ENCODE assay signal across 8 cellular contexts in genomic region chr16:636206-637080, GRCh38. TPM values are rescaled to one million over a fixed set of nuclear protein-coding genes. Genes with fewer than 3 reads are reported as not detected.
DNase-seq lines count a peak whose midpoint lies in the region; ATAC-seq and TF ChIP-seq lines count a peak whose summit lies in the region.

METTL26 (minus strand) TSS chr16:636305; CDS start chr16:636290, 15 bp downstream.

- H3K36me3 Mint-ChIP-seq in activated naive CD8-positive, alpha-beta T cell treated with anti-CD3 and anti-CD28 coated beads, Interleukin-2, amount 50 U/mL, for 24 hours (ENCODE audit: low read depth) = peaks cover 4% of the 10 kb centered on the region

- H2BK5ac ChIP-seq in trophoblast cell (ENCODE audit: low read depth, low read length, poor library complexity) = peak within 1 kb of the TSS; percentile 91

- H3K9me3 Mint-ChIP-seq in activated naive CD8-positive, alpha-beta T cell treated with anti-CD3 and anti-CD28 coated beads, Interleukin-2, amount 50 U/mL, for 24 hours = no peaks in the 10 kb centered on the region

- DNase-seq in NCI-H1436 (lab: John Stamatoyannopoulos, UW) (peak; percentile 92), SW480 (ENCODE audit: low spot score) (peak; percentile 95), cardiac muscle cell (ENCODE audit: low read depth in 1 of 2, low spot score in 1 of 2) (peak; percentile 95 to 97), trophoblast cell (peak; percentile 94 to 96), tibial nerve (ENCODE audit: low spot score in 2 of 2) (peak; percentile 94 to 96)
- DNase-seq in activated naive CD8-positive, alpha-beta T cell treated with anti-CD3 and anti-CD28 coated beads, Interleukin-2, amount 50 U/mL, for 24 hours = peak; percentile 92

- H3K4me1 ChIP-seq in cardiac muscle cell (ENCODE audit: low read depth) (peaks cover 18% of the 10 kb centered on the region), trophoblast cell (ENCODE audit: control insufficient read depth in 1 of 2, insufficient read depth in 2 of 2, low read length in 2 of 2) (peaks cover 17 to 22% of the 10 kb centered on the region in 2 experiments), tibial nerve (peaks cover 0 to 39% (median 19%) of the 10 kb centered on the region in 4 donors)

- H2BK120ac ChIP-seq in trophoblast cell (ENCODE audit: insufficient read depth, low read length, poor library complexity) = peak within 1 kb of the TSS; percentile 90

- peak within 1 kb of the TSS; percentile 96 for H4K8ac ChIP-seq in trophoblast cell (ENCODE audit: low read depth, low read length)

- H3K4me3 Mint-ChIP-seq in activated naive CD8-positive, alpha-beta T cell treated with anti-CD3 and anti-CD28 coated beads, Interleukin-2, amount 50 U/mL, for 24 hours = peak within 1 kb of the TSS; percentile 87

- no CpG with 5 or more reads among the region's 91 CpGs for WGBS in trophoblast cell (ENCODE audit: extremely low coverage, insufficient coverage, insufficient read length)
- WGBS in tibial nerve, 2 donors = 0% methylated on average over 23 to 49 of the region's 91 CpGs

- H3K9me3 ChIP-seq in cardiac muscle cell (ENCODE audit: low read depth) (no peaks in the 10 kb centered on the region), trophoblast cell (ENCODE audit: insufficient read depth, low read depth, low read length) (no peaks in the 10 kb centered on the region), tibial nerve (no peaks in the 10 kb centered on the region)

- H2AK5ac ChIP-seq in trophoblast cell (ENCODE audit: low read length) = peak within 1 kb of the TSS; percentile 81

- peak within 1 kb of the TSS; percentile 93 for H3K27ac ChIP-seq in cardiac muscle cell
- H3K27ac ChIP-seq in trophoblast cell (ENCODE audit: low read depth, low read length) = peak within 1 kb of the TSS; percentile 86
- peak within 1 kb of the TSS; percentile 92 to 100 (median 96) for H3K27ac ChIP-seq in tibial nerve

- peak within 1 kb of the TSS; percentile 98 for H3K27ac Mint-ChIP-seq in activated naive CD8-positive, alpha-beta T cell treated with anti-CD3 and anti-CD28 coated beads, Interleukin-2, amount 50 U/mL, for 24 hours

- H3K36me3 ChIP-seq in cardiac muscle cell = peaks cover 9% of the 10 kb centered on the region
- peaks cover 27 to 29% of the 10 kb centered on the region in 2 experiments for H3K36me3 ChIP-seq in trophoblast cell (ENCODE audit: control insufficient read depth in 1 of 2, insufficient read depth in 2 of 2, low read length in 2 of 2)
- peaks cover 0 to 28% (median 4%) of the 10 kb centered on the region in 3 donors for H3K36me3 ChIP-seq in tibial nerve

- peak within 1 kb of the TSS; percentile 90 for H3K18ac ChIP-seq in trophoblast cell (ENCODE audit: low read length)

- peak within 1 kb of the TSS; percentile 98 for H3K14ac ChIP-seq in trophoblast cell (ENCODE audit: low read length)

- peak within 1 kb of the TSS; percentile 81 for H3K4ac ChIP-seq in trophoblast cell (ENCODE audit: low read depth, low read length)

- H3K4me1 Mint-ChIP-seq in activated naive CD8-positive, alpha-beta T cell treated with anti-CD3 and anti-CD28 coated beads, Interleukin-2, amount 50 U/mL, for 24 hours = peaks cover 12% of the 10 kb centered on the region

- H2AFZ ChIP-seq in trophoblast cell (ENCODE audit: insufficient read depth, low read length, poor library complexity) = peak within 1 kb of the TSS; percentile 85

- peak within 1 kb of the TSS; percentile 89 for H3K4me2 ChIP-seq in trophoblast cell (ENCODE audit: low read length)

- H3K23ac ChIP-seq in trophoblast cell (ENCODE audit: low read length) = no peak within 1 kb of the TSS

- H3K79me1 ChIP-seq in trophoblast cell (ENCODE audit: low read length) = peaks cover 17% of the 10 kb centered on the region

- peak within 1 kb of the TSS; percentile 78 for H4K12ac ChIP-seq in trophoblast cell (ENCODE audit: low read depth, low read length)

- peak; percentile 16 to 65 for TF ChIP-seq POLR2A in tibial nerve (IDR thresholded peaks at IDR 0.05)

- peak within 1 kb of the TSS; percentile 78 for H3K4me3 ChIP-seq in GM12875 (ENCODE audit: low read depth, low read length)
- H3K4me3 ChIP-seq in cardiac muscle cell = peak within 1 kb of the TSS; percentile 83
- peak within 1 kb of the TSS; percentile 98 for H3K4me3 ChIP-seq in trophoblast cell (ENCODE audit: low read depth, low read length)
- H3K4me3 ChIP-seq in tibial nerve = peak within 1 kb of the TSS; percentile 63 to 94 (median 90)

- H4K91ac ChIP-seq in trophoblast cell (ENCODE audit: low read depth, low read length) = peak within 1 kb of the TSS; percentile 91

- H2BK12ac ChIP-seq in trophoblast cell (ENCODE audit: low read length) = peak within 1 kb of the TSS; percentile 58

- H3K79me2 ChIP-seq in trophoblast cell (ENCODE audit: control insufficient read depth, insufficient read depth, low read length, poor library complexity) = peaks cover 12% of the 10 kb centered on the region

- H3K27me3 ChIP-seq in cardiac muscle cell (no peaks in the 10 kb centered on the region), trophoblast cell (ENCODE audit: insufficient read depth, low read length) (no peaks in the 10 kb centered on the region), tibial nerve (no peaks in the 10 kb centered on the region)

- peak within 1 kb of the TSS; percentile 90 for H3K9ac ChIP-seq in trophoblast cell (ENCODE audit: low read length)

- H3K27me3 Mint-ChIP-seq in activated naive CD8-positive, alpha-beta T cell treated with anti-CD3 and anti-CD28 coated beads, Interleukin-2, amount 50 U/mL, for 24 hours = peaks cover 3% of the 10 kb centered on the region

- ATAC-seq in HG02798 (IDR thresholded peaks at IDR 0.05; ENCODE audit: poor library complexity, unreplicated experiment) = peak; percentile 72
- ATAC-seq in activated naive CD8-positive, alpha-beta T cell treated with anti-CD3 and anti-CD28 coated beads, Interleukin-2, amount 50 U/mL, for 24 hours = peak; percentile 88

- peak; percentile 71 to 80 for TF ChIP-seq EP300 in tibial nerve (IDR thresholded peaks at IDR 0.05)

- TF ChIP-seq CTCF in GM12875 (IDR thresholded peaks at IDR 0.05; ENCODE audit: borderline replicate concordance, insufficient read depth, low read depth, low read length) (no peak), cardiac muscle cell (IDR thresholded peaks at IDR 0.05; ENCODE audit: low read depth, low read length) (no peak), tibial nerve (IDR thresholded peaks at IDR 0.05) (peak in 3 of 5 experiments; percentile 6 to 44 (median 34))

RNA-seq across cellular contexts. Expression of gene METTL26, which starts in this region (rescaled TPM):
- total RNA-seq in cardiac muscle cell = 196 and 201 TPM in 2 replicates
- 153 and 181 TPM in 2 replicates for polyA plus RNA-seq in cardiac muscle cell
- polyA plus RNA-seq in trophoblast cell (2013) = 67.5 and 72.3 TPM in 2 replicates
- total RNA-seq in tibial nerve = 100 to 1,000 TPM; 147 to 204 (median 176) TPM

Comparison
In these comparisons a context has a peak if more than half of its experiments do, and no peak if none do; other contexts are left out.
1. Peak in every context shown above with its lines: DNase-seq, ATAC-seq, H3K4me3 ChIP-seq and H3K27ac ChIP-seq.
2. CTCF ChIP-seq: peak in tibial nerve (3 of 5); none in GM12875 (single experiment) and cardiac muscle cell (single experiment).